ENCODE assay signal across 24 cellular contexts in genomic region chr3:54827056-54827687, GRCh38.
DNase-seq lines count a peak whose midpoint lies in the region; ATAC-seq, FAIRE-seq and TF ChIP-seq lines count a peak whose summit lies in the region.
"Had no signal": no experiment of that assay in that cellular context is flagged by ENCODE, and none has a peak within 500 bp of the region (broad histone marks: within the 10 kb centered on the region; RNA-seq: fewer than 3 reads in every experiment).

No MANE protein-coding gene starts in this region.

- no peaks in the 10 kb centered on the region for H3K4me1 Mint-ChIP-seq in activated T-helper 2 cell treated with anti-CD3 and anti-CD28 coated beads, Interferon-gamma antibody, Interleukin-2, Interleukin-4, amounts not matched to agents 10 μg/mL and 5 μg/mL and 100 μg/mL, durations not matched to agents 14 hours and 24 hours and 36 hours (ENCODE audit: low read depth)

- CTCF ChIA-PET in K562 (lab: Yijun Ruan, JAX; ENCODE audit: low intra/inter-chr PET ratio): no interaction called here

- H3K27ac ChIP-seq in K562 (ENCODE audit: extremely low read depth, low read depth, low read length): no peak overlapping the region
- H3K27ac ChIP-seq in esophagus squamous epithelium: peak overlapping the region; percentile 39 to 64 (median 48)
- H3K27ac ChIP-seq in skin epidermis: peak overlapping the region in 15 of 21 experiments; percentile 2 to 73 (median 40)
- H3K27ac ChIP-seq: KMS-11 had no signal

- H3K27me3 Mint-ChIP-seq in activated T-helper 2 cell treated with anti-CD3 and anti-CD28 coated beads, Interferon-gamma antibody, Interleukin-2, Interleukin-4, amounts not matched to agents 10 μg/mL and 5 μg/mL and 100 μg/mL, durations not matched to agents 14 hours and 24 hours and 36 hours (ENCODE audit: low read depth): no peaks in the 10 kb centered on the region

- no peak overlapping the region for H2AFZ ChIP-seq in K562 (ENCODE audit: low read depth, low read length)

- H3K27me3 ChIP-seq in K562 (ENCODE audit: control insufficient read depth in 2 of 2, insufficient read depth in 2 of 2, low read length in 2 of 2) (no peaks in the 10 kb centered on the region), esophagus squamous epithelium (no peaks in the 10 kb centered on the region)

- H3K4me3 ChIP-seq in K562 (no peak overlapping the region), esophagus squamous epithelium (no peak overlapping the region), skin epidermis (no peak overlapping the region)

- H3K4me1 ChIP-seq in K562 (replicated peaks in 1 of 2; ENCODE audit: control insufficient read depth in 2 of 2, insufficient read depth in 2 of 2, low read length in 2 of 2): no peaks in the 10 kb centered on the region
- H3K4me1 ChIP-seq in esophagus squamous epithelium: peaks cover 3 to 44% (median 22%) of the 10 kb centered on the region in 3 donors

- H3K4me2 ChIP-seq in K562 (ENCODE audit: insufficient read depth, low read length): no peak overlapping the region
- H3K4me2 ChIP-seq: KMS-11, SK-N-SH had no signal

- no peak overlapping the region for H3K27ac Mint-ChIP-seq in activated T-helper 2 cell treated with anti-CD3 and anti-CD28 coated beads, Interferon-gamma antibody, Interleukin-2, Interleukin-4, amounts not matched to agents 10 μg/mL and 5 μg/mL and 100 μg/mL, durations not matched to agents 14 hours and 24 hours and 36 hours

- no peak for TF ChIP-seq EP300 in K562 (IDR thresholded peaks at IDR 0.05; ENCODE audit: low read length)

- no peak for ATAC-seq in K562
- ATAC-seq: HCT116 had no signal

- in situ Hi-C loops in K562 (cut with MboI): no loop called here

- TF ChIP-seq CTCF in K562 (IDR thresholded peaks at IDR 0.05 in 2 of 3, conservative IDR thresholded peaks at IDR 0.05 in 1 of 3; ENCODE audit: insufficient read depth in 2 of 3, low read depth in 1 of 3, low read length in 3 of 3) (no peak), esophagus squamous epithelium (IDR thresholded peaks at IDR 0.05) (no peak)

- no peaks in the 10 kb centered on the region for H3K79me2 ChIP-seq in K562 (ENCODE audit: control insufficient read depth, insufficient read depth, low read length)

- TF ChIP-seq RAD21 in K562 (CRISPR knock-in tag; conservative IDR thresholded peaks at IDR 0.05 in 1 of 2, IDR thresholded peaks at IDR 0.05 in 1 of 2): no peak

- H3K4me3 Mint-ChIP-seq in activated T-helper 2 cell treated with anti-CD3 and anti-CD28 coated beads, Interferon-gamma antibody, Interleukin-2, Interleukin-4, amounts not matched to agents 10 μg/mL and 5 μg/mL and 100 μg/mL, durations not matched to agents 14 hours and 24 hours and 36 hours (ENCODE audit: low read depth): no peak overlapping the region

- H3K36me3 Mint-ChIP-seq in activated T-helper 2 cell treated with anti-CD3 and anti-CD28 coated beads, Interferon-gamma antibody, Interleukin-2, Interleukin-4, amounts not matched to agents 10 μg/mL and 5 μg/mL and 100 μg/mL, durations not matched to agents 14 hours and 24 hours and 36 hours (ENCODE audit: low read depth): no peaks in the 10 kb centered on the region

- 0% methylated on average over 9 of the region's 9 CpGs for WGBS in K562 (ENCODE audit: insufficient coverage, low coverage, missing lambda C conversion rate)
- WGBS in esophagus squamous epithelium, 2 donors: 28 to 45% methylated on average over 9 of the region's 9 CpGs

- peak; percentile 17 for DNase-seq in EH (ENCODE audit: low read depth)
- no peak for DNase-seq in K562 (ENCODE audit: extremely low read depth in 1 of 4, low spot score in 3 of 4)
- no peak for DNase-seq in esophagus squamous epithelium (lab: John Stamatoyannopoulos, UW)
- no peak for DNase-seq in amygdala (lab: John Stamatoyannopoulos, UW)
- no peak for DNase-seq in urothelium cell line (ENCODE audit: low spot score)
- DNase-seq in activated T-helper 2 cell treated with anti-CD3 and anti-CD28 coated beads, Interferon-gamma antibody, Interleukin-2, Interleukin-4, amounts not matched to agents 10 μg/mL and 5 μg/mL and 100 μg/mL, durations not matched to agents 14 hours and 24 hours and 36 hours (ENCODE audit: low spot score): no peak
- DNase-seq: ACHN, Calu3, DND-41, NCI-H1092, NCI-H1417 treated with DMSO at 0.1 percent for 48 hours, NCI-H187 treated with DMSO at 0.1 percent for 48 hours, NCI-H2171 treated with DMSO at 0.1 percent for 48 hours, NCI-H345, NCI-H774, SIG-M5, SK-N-SH, SW 1271 had no signal

- H3K9ac ChIP-seq in K562 (ENCODE audit: insufficient read depth in 1 of 2, low read depth in 2 of 2, low read length in 2 of 2): no peak overlapping the region
- H3K9ac ChIP-seq: KMS-11, SK-N-SH had no signal

- H3K36me3 ChIP-seq in K562 (ENCODE audit: control insufficient read depth, insufficient read depth, low read length): no peaks in the 10 kb centered on the region
- H3K36me3 ChIP-seq in esophagus squamous epithelium: no peaks in the 10 kb centered on the region

- no peaks in the 10 kb centered on the region for H3K9me1 ChIP-seq in K562 (ENCODE audit: control insufficient read depth, insufficient read depth, low read length)

- H4K20me1 ChIP-seq in K562 (replicated peaks; ENCODE audit: control insufficient read depth, insufficient read depth, low read length): no peaks in the 10 kb centered on the region

- intact Hi-C loops in K562 (cut with micrococcal nuclease): no loop called here
- intact Hi-C loops in esophagus squamous epithelium (cut with DNase I): no loop called here
- intact Hi-C loops in activated T-helper 2 cell treated with anti-CD3 and anti-CD28 coated beads, Interferon-gamma antibody, Interleukin-2, Interleukin-4, amounts not matched to agents 10 μg/mL and 5 μg/mL and 100 μg/mL, durations not matched to agents 14 hours and 24 hours and 36 hours (cut with micrococcal nuclease): no loop called here

- no peaks in the 10 kb centered on the region for H3K9me3 Mint-ChIP-seq in activated T-helper 2 cell treated with anti-CD3 and anti-CD28 coated beads, Interferon-gamma antibody, Interleukin-2, Interleukin-4, amounts not matched to agents 10 μg/mL and 5 μg/mL and 100 μg/mL, durations not matched to agents 14 hours and 24 hours and 36 hours

- BruUV-seq in K562 (replicated peaks; lab: Mats Ljungman, UMichigan): no TSS peak

- TF ChIP-seq POLR2A in K562 (conservative IDR thresholded peaks at IDR 0.05): no peak
- TF ChIP-seq POLR2A in esophagus squamous epithelium (IDR thresholded peaks at IDR 0.05): no peak

- POLR2A ChIA-PET in K562 (lab: Yijun Ruan, JAX): no interaction called here

- no peaks in the 10 kb centered on the region for H3K9me3 ChIP-seq in K562 (replicated peaks; ENCODE audit: control insufficient read depth, insufficient read depth, low read depth, low read length)
- peaks cover 0 to 9% (median 0%) of the 10 kb centered on the region in 3 donors for H3K9me3 ChIP-seq in esophagus squamous epithelium
- H3K9me3 ChIP-seq: SK-N-SH had no signal

- FAIRE-seq in K562 (lab: Jason Lieb, UNC): no peak
- no peak for FAIRE-seq in urothelium cell line (lab: Jason Lieb, UNC)
- FAIRE-seq: GM19239, HTR-8/SVneo, RCC 7860 had no signal

TF ChIP-seq in K562, 482 proteins besides CTCF, POLR2A, EP300 and RAD21:
- TF ChIP-seq ESRRA (IDR thresholded peaks at IDR 0.05; ENCODE audit: borderline replicate concordance, low read depth) (no peak), HDAC8 (tag; IDR thresholded peaks at IDR 0.05) (no peak), C11orf30 (IDR thresholded peaks at IDR 0.05; ENCODE audit: low read depth) (peak; percentile 25; the same call in 1 of the 2 replicates)
